ENCODE assay signal across 11 cellular contexts in the genomic region with DNA sequence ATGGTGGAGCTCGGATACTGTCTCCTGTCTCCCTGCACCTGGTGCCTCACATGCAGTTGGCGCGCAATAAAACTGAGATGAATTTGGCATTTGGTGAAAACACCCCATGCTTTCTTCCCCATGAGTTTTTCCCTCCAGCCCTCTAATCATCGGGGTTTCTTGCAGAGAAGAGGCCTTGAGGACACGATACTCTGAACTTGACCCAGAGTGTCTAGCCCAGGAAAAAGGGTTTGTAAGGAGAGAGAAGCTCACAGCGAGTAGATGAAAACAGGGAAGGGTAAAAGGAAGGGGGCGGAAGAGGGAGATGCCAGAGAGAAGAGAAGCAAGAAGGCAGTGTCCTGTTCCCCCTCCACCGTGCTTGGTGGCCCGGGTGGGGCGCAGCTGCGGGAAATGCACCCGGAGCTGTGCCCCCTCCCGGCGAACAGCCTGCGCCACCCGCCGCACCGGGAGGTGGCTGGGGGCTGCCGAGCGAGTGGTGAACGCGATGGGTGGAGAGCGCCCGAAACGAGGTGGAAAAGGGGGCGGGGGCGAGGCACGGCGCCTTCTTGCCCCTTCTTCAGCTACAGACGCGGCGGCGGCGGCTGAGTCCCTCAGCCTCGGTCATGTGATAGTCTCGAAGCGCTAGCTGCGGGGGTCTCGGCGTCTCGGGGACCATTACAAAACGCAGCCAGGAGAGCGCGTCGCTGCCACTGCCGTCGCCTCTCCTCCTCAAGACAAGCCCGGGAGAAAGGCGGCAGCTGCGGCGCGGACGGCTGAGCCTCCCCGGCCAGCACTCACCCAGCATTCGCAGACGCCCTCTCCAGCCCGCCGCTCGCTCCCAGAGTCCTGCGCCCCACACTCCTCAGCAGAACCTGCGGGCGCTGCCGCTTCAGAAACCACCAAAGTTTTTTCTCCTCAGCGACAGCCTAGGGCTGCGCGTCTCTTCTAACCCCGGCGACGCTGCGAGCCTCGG. TPM values are rescaled to one million over a fixed set of nuclear protein-coding genes. Genes with fewer than 3 reads are reported as not detected.
DNase-seq lines count a peak whose midpoint lies in the region; TF ChIP-seq lines count a peak whose summit lies in the region.
"Had no signal": no experiment of that assay in that cellular context is flagged by ENCODE, and none has a peak within 500 bp of the region (broad histone marks: within the 10 kb centered on the region; RNA-seq: fewer than 3 reads in every experiment).

No MANE protein-coding gene starts in this region.

- TF ChIP-seq CTCF in endodermal cell (conservative IDR thresholded peaks at IDR 0.05): peak; percentile 9

- H3K36me3 ChIP-seq in MG63 (no peaks in the 10 kb centered on the region), endodermal cell (ENCODE audit: control insufficient read depth, insufficient read depth, low read length) (no peaks in the 10 kb centered on the region)

- no peak overlapping the region for H3K27ac ChIP-seq in endodermal cell (ENCODE audit: low read depth, low read length)

- no peak overlapping the region for H3K9ac ChIP-seq in endodermal cell (ENCODE audit: extremely low read depth, low read length, poor library complexity, severe bottlenecking)

- peaks cover 14% of the 10 kb centered on the region for H3K4me1 ChIP-seq in endodermal cell (ENCODE audit: control insufficient read depth, insufficient read depth, low read length)

- no peak overlapping the region for H3K27ac Mint-ChIP-seq in endodermal cell

- peaks cover 29% of the 10 kb centered on the region for H3K27me3 ChIP-seq in MG63
- peaks cover 99% of the 10 kb centered on the region for H3K27me3 ChIP-seq in endodermal cell (ENCODE audit: control insufficient read depth, insufficient read depth, low read length, poor library complexity, severe bottlenecking)

- peaks cover 36% of the 10 kb centered on the region for H3K4me1 Mint-ChIP-seq in endodermal cell

- DNase-seq in NCI-H510A treated with DMSO at 0.1 percent for 48 hours (lab: John Stamatoyannopoulos, UW): peak; percentile 32
- no peak for DNase-seq in NCI-H510A (lab: John Stamatoyannopoulos, UW)
- DNase-seq in MG63: no peak
- DNase-seq in endodermal cell: peak; percentile 86
- DNase-seq in retina: peak; percentile 85
- no peak for DNase-seq in GF-D8 (lab: John Stamatoyannopoulos, UW)
- no peak for DNase-seq in stimulated activated CD4-positive, alpha-beta T cell treated with anti-CD3 and anti-CD28 coated beads, Interleukin-2, amount 100 ng/mL, for 24 hours
- no peak for DNase-seq in SHP77 (lab: John Stamatoyannopoulos, UW)
- DNase-seq: AML-193 had no signal

- peak overlapping the region; percentile 48 for H3K4me3 Mint-ChIP-seq in endodermal cell

- H3K4me3 ChIP-seq in MG63 (peak overlapping the region; percentile 11; the same call in 1 of the 2 replicates), endodermal cell (ENCODE audit: low read length) (peak overlapping the region; percentile 68)

- 1 to 3% methylated on average over 20 to 71 of the region's 71 CpGs for WGBS in endodermal cell (ENCODE audit: insufficient coverage in 1 of 2, insufficient read length in 1 of 2), 2 experiments

- H3K27me3 Mint-ChIP-seq in endodermal cell (ENCODE audit: insufficient read depth): peaks cover 100% of the 10 kb centered on the region

- no peaks in the 10 kb centered on the region for H3K36me3 Mint-ChIP-seq in endodermal cell (ENCODE audit: low read depth)

- H3K9me3 ChIP-seq in MG63 (no peaks in the 10 kb centered on the region), endodermal cell (ENCODE audit: control insufficient read depth, low read length) (no peaks in the 10 kb centered on the region)

- no peaks in the 10 kb centered on the region for H3K9me3 Mint-ChIP-seq in endodermal cell

RNA-seq across cellular contexts. Expression of a gene that starts 1.1 kb away (rescaled TPM):
- not detected in 2 replicates for total RNA-seq in MG63 (2014; rRNA removed; shearing (Covaris generic); ENCODE audit: low replicate concordance)
- total RNA-seq in endodermal cell: not detected
- polyA plus RNA-seq in endodermal cell (2013, experiment 1 of 2): not detected
- polyA plus RNA-seq in endodermal cell (2013, experiment 2 of 2): not detected
- total RNA-seq: fibroblast of lung, subcutaneous adipose tissue had no signal
- polyA plus RNA-seq: fibroblast of lung had no signal

Comparison
In these comparisons a context has a peak if more than half of its experiments do, and no peak if none do; other contexts are left out.
1. DNase-seq: peak in NCI-H510A treated with DMSO at 0.1 percent for 48 hours (single experiment), endodermal cell (single experiment) and retina (single experiment); none in NCI-H510A (single experiment), MG63 (single experiment), GF-D8 (single experiment), stimulated activated CD4-positive, alpha-beta T cell treated with anti-CD3 and anti-CD28 coated beads, Interleukin-2, amount 100 ng/mL, for 24 hours (0 of 2) and SHP77 (0 of 2).